Comparison of ENCODE assay signal across 18 cellular contexts in genomic region chrX:120522820-120523219, GRCh38.
"Had no signal": no experiment of that assay in that cellular context is flagged by ENCODE, and none has a peak within 500 bp of the region (broad histone marks: within the 10 kb centered on the region; RNA-seq: fewer than 3 reads in every experiment).

No MANE protein-coding gene starts in this region.

- ATAC-seq: activated CD8-positive, alpha-beta T cell treated with anti-CD3 and anti-CD28 coated beads for 36 hours; activated naive CD4-positive, alpha-beta T cell treated with anti-CD3 and anti-CD28 coated beads, Interleukin-2, amount 50 U/mL, for 72 hours; body of pancreas; right cardiac atrium had no signal

- H3K27me3 Mint-ChIP-seq: activated B cell treated with CpG ODN at 0.5 μM for 24 hours; activated CD8-positive, alpha-beta T cell treated with anti-CD3 and anti-CD28 coated beads for 36 hours; progenitor cell of endocrine pancreas; stimulated activated naive CD8-positive, alpha-beta T cell treated with anti-CD3 and anti-CD28 coated beads, Interleukin-15, Interleukin-2, amounts not matched to agents 100 ng/mL and 50 ng/mL, for 24 hours had no signal

- H3K4me1 Mint-ChIP-seq: activated B cell treated with CpG ODN at 0.5 μM for 24 hours, nephron had no signal

- DNase-seq: activated B cell treated with CpG ODN at 0.5 μM for 24 hours; activated CD4-positive, alpha-beta T cell treated with anti-CD3 and anti-CD28 coated beads for 48 hours; activated CD8-positive, alpha-beta T cell treated with anti-CD3 and anti-CD28 coated beads for 36 hours; activated effector memory CD4-positive, alpha-beta T cell treated with anti-CD3 and anti-CD28 coated beads, Interleukin-2, amount 50 U/mL, for 16 hours; activated T-cell treated with anti-CD3 and anti-CD28 coated beads, Interleukin-2, amount 50 U/mL, for 48 hours; body of pancreas; central memory CD4-positive, alpha-beta T cell; effector CD8-positive, alpha-beta T cell; foreskin melanocyte; head of caudate nucleus; immature natural killer cell; mesendoderm; right cardiac atrium; upper lobe of left lung had no signal

- H3K9me3 Mint-ChIP-seq: activated B cell treated with CpG ODN at 0.5 μM for 24 hours; activated CD8-positive, alpha-beta T cell treated with anti-CD3 and anti-CD28 coated beads for 36 hours; activated naive CD4-positive, alpha-beta T cell treated with anti-CD3 and anti-CD28 coated beads, Interleukin-2, amount 50 U/mL, for 72 hours; immature natural killer cell; nephron; stimulated activated naive CD8-positive, alpha-beta T cell treated with anti-CD3 and anti-CD28 coated beads, Interleukin-15, Interleukin-2, amounts not matched to agents 100 ng/mL and 50 ng/mL, for 24 hours had no signal

- H3K4me3 ChIP-seq: body of pancreas, upper lobe of left lung had no signal

- H3K27me3 ChIP-seq: body of pancreas, upper lobe of left lung had no signal

- H3K4me1 ChIP-seq: body of pancreas, upper lobe of left lung had no signal

- H3K9me3 ChIP-seq: body of pancreas, upper lobe of left lung had no signal

- H3K27ac ChIP-seq: body of pancreas, upper lobe of left lung had no signal

- H3K27ac Mint-ChIP-seq: activated B cell treated with CpG ODN at 0.5 μM for 24 hours; activated CD8-positive, alpha-beta T cell treated with anti-CD3 and anti-CD28 coated beads for 36 hours; activated naive CD4-positive, alpha-beta T cell treated with anti-CD3 and anti-CD28 coated beads, Interleukin-2, amount 50 U/mL, for 72 hours; immature natural killer cell; nephron; progenitor cell of endocrine pancreas; stimulated activated naive CD8-positive, alpha-beta T cell treated with anti-CD3 and anti-CD28 coated beads, Interleukin-15, Interleukin-2, amounts not matched to agents 100 ng/mL and 50 ng/mL, for 24 hours had no signal

- H3K4me3 Mint-ChIP-seq: activated B cell treated with CpG ODN at 0.5 μM for 24 hours; activated CD8-positive, alpha-beta T cell treated with anti-CD3 and anti-CD28 coated beads for 36 hours; immature natural killer cell; nephron; stimulated activated naive CD8-positive, alpha-beta T cell treated with anti-CD3 and anti-CD28 coated beads, Interleukin-15, Interleukin-2, amounts not matched to agents 100 ng/mL and 50 ng/mL, for 24 hours had no signal
